20 cellular contexts compared by ENCODE assay signal in genomic region chr9:131080589-131080988, GRCh38.
"Had no signal": no experiment of that assay in that cellular context is flagged by ENCODE, and none has a peak within 500 bp of the region (broad histone marks: within the 10 kb centered on the region; RNA-seq: fewer than 3 reads in every experiment).

No MANE protein-coding gene starts in this region.

- H3K4me1 Mint-ChIP-seq: activated naive CD8-positive, alpha-beta T cell treated with anti-CD3 and anti-CD28 coated beads for 36 hours; nephron had no signal

- H3K27ac Mint-ChIP-seq: activated naive CD8-positive, alpha-beta T cell treated with anti-CD3 and anti-CD28 coated beads for 36 hours; nephron had no signal

- H3K27ac ChIP-seq: breast epithelium, colonic mucosa, esophagus squamous epithelium, gastroesophageal sphincter, heart left ventricle, sigmoid colon, upper lobe of left lung had no signal

- H3K4me3 ChIP-seq: breast epithelium, colonic mucosa, esophagus squamous epithelium, gastroesophageal sphincter, heart left ventricle, sigmoid colon, smooth muscle cell, upper lobe of left lung had no signal

- H3K9me3 Mint-ChIP-seq: activated naive CD8-positive, alpha-beta T cell treated with anti-CD3 and anti-CD28 coated beads for 36 hours; activated T-cell treated with anti-CD3 and anti-CD28 coated beads, Interleukin-2, amount 50 U/mL, for 4 hours; nephron had no signal

- H3K4me1 ChIP-seq: breast epithelium, colonic mucosa, esophagus squamous epithelium, gastroesophageal sphincter, sigmoid colon, upper lobe of left lung had no signal

- ATAC-seq: activated T-cell treated with anti-CD3 and anti-CD28 coated beads, Interleukin-2, amount 50 U/mL, for 4 hours; gastroesophageal sphincter; heart left ventricle; left colon had no signal

- H3K36me3 ChIP-seq: breast epithelium, colonic mucosa, esophagus squamous epithelium, gastroesophageal sphincter, heart left ventricle, sigmoid colon, upper lobe of left lung had no signal

- H3K4me2 ChIP-seq: smooth muscle cell had no signal

- H3K27me3 Mint-ChIP-seq: activated naive CD8-positive, alpha-beta T cell treated with anti-CD3 and anti-CD28 coated beads for 36 hours had no signal

- H3K27me3 ChIP-seq: breast epithelium, colonic mucosa, heart left ventricle, sigmoid colon, upper lobe of left lung had no signal

- H3K4me3 Mint-ChIP-seq: activated naive CD8-positive, alpha-beta T cell treated with anti-CD3 and anti-CD28 coated beads for 36 hours; activated T-cell treated with anti-CD3 and anti-CD28 coated beads, Interleukin-2, amount 50 U/mL, for 4 hours; nephron had no signal

- DNase-seq: activated CD4-positive, alpha-beta T cell treated with anti-CD3 and anti-CD28 coated beads, Interleukin-2, amount 50 U/mL, for 4 hours; activated CD8-positive, alpha-beta memory T cell treated with anti-CD3 and anti-CD28 coated beads, Interleukin-2, amount 50 U/mL, for 48 hours; activated naive CD4-positive, alpha-beta T cell treated with Interleukin-2 at 50 U/mL for 16 hours; activated naive CD8-positive, alpha-beta T cell treated with anti-CD3 and anti-CD28 coated beads for 36 hours; activated T-cell treated with anti-CD3 and anti-CD28 coated beads, Interleukin-2, amount 50 U/mL, for 4 hours; colonic mucosa; esophagus squamous epithelium; heart left ventricle; left colon; mesenchymal stem cell; retina; sigmoid colon; stimulated activated CD4-positive, alpha-beta T cell treated with anti-CD3 and anti-CD28 coated beads, Interleukin-4, amount 100 ng/mL, for 1 hour; stimulated activated naive CD4-positive, alpha-beta T cell treated with Interleukin-2 at 50 U/mL for 16 hours; T-helper 9 cell; upper lobe of left lung had no signal

- H3K9me3 ChIP-seq: breast epithelium, colonic mucosa, esophagus squamous epithelium, gastroesophageal sphincter, heart left ventricle, sigmoid colon, upper lobe of left lung had no signal

- H3K36me3 Mint-ChIP-seq: activated naive CD8-positive, alpha-beta T cell treated with anti-CD3 and anti-CD28 coated beads for 36 hours had no signal
